Comparison of ENCODE assay signal across 1 cellular context in genomic region chr15:53716909-53717878, GRCh38.
TF ChIP-seq lines count a peak whose summit lies in the region.

No MANE protein-coding gene starts in this region.

TF ChIP-seq in GM23338, 12 proteins besides CTCF, POLR2A, EP300 and RAD21 (continued from another document):
- TF ChIP-seq REST (IDR thresholded peaks at IDR 0.05; ENCODE audit: unreplicated experiment) (no peak), ZNF331 (CRISPR knock-in tag; IDR thresholded peaks at IDR 0.05; ENCODE audit: low read depth) (no peak), NANOG (IDR thresholded peaks at IDR 0.05; ENCODE audit: borderline replicate concordance) (no peak), ZNF114 (CRISPR knock-in tag; IDR thresholded peaks at IDR 0.05) (no peak), EZH2phosphoT487 (IDR thresholded peaks at IDR 0.05; ENCODE audit: unreplicated experiment) (no peak)
